Comparison of ENCODE assay signal across 8 cellular contexts in genomic region chr19:7340959-7341837, GRCh38. TPM values are rescaled to one million over a fixed set of nuclear protein-coding genes. Genes with fewer than 3 reads are reported as not detected.
A peak's percentile ranks its signal among the peaks of the same experiment; 100 is the strongest.
DNase-seq lines count a peak whose midpoint lies in the region; ATAC-seq and TF ChIP-seq lines count a peak whose summit lies in the region.

No MANE protein-coding gene starts in this region.

- no peak overlapping the region for H2AFZ ChIP-seq in Karpas-422 (ENCODE audit: low read length)

- H3K4me1 Mint-ChIP-seq in osteocyte (ENCODE audit: unreplicated experiment): peaks cover 3% of the 10 kb centered on the region

- H3K36me3 Mint-ChIP-seq in osteocyte (ENCODE audit: unreplicated experiment): no peaks in the 10 kb centered on the region

- H3K4me2 ChIP-seq in Karpas-422 (ENCODE audit: low read depth, low read length, poor library complexity, severe bottlenecking): no peak overlapping the region

- no peaks in the 10 kb centered on the region for H3K27me3 ChIP-seq in Karpas-422 (ENCODE audit: low read length)
- H3K27me3 ChIP-seq in tibial artery: peaks cover 0 to 2% of the 10 kb centered on the region in 2 donors

- DNase-seq in DMS 273 treated with DMSO at 0.1 percent for 48 hours (lab: John Stamatoyannopoulos, UW) (peak; percentile 35), Karpas-422 (peak; percentile 92), SHP77 (lab: John Stamatoyannopoulos, UW) (peak; percentile 66 to 82), germinal center (ENCODE audit: low spot score) (peak; percentile 31), osteocyte (ENCODE audit: extremely low spot score, unreplicated experiment) (peak; percentile 94), tibial artery (peak; percentile 74 to 83)
- DNase-seq in activated gamma-delta T cell treated with anti-CD3 and anti-CD28 coated beads, Interleukin-2, amount 50 U/mL, for 16 hours (ENCODE audit: low read depth): peak; percentile 81

- no peaks in the 10 kb centered on the region for H3K9me3 ChIP-seq in Karpas-422 (ENCODE audit: low read length)
- H3K9me3 ChIP-seq in tibial artery: no peaks in the 10 kb centered on the region

- TF ChIP-seq CTCF in osteocyte (IDR thresholded peaks at IDR 0.05) (peak; percentile 96), tibial artery (IDR thresholded peaks at IDR 0.05) (peak; percentile 94 to 95)

- H3K36me3 ChIP-seq in Karpas-422 (ENCODE audit: insufficient read depth, low read length): no peaks in the 10 kb centered on the region
- H3K36me3 ChIP-seq in tibial artery: no peaks in the 10 kb centered on the region

- H3K9me2 ChIP-seq in Karpas-422 (replicated peaks; ENCODE audit: insufficient read depth, low read length): no peaks in the 10 kb centered on the region

- no peak overlapping the region for H3K9ac ChIP-seq in Karpas-422 (ENCODE audit: low read length)

- H3K27ac Mint-ChIP-seq in osteocyte (ENCODE audit: unreplicated experiment): no peak overlapping the region

- no peaks in the 10 kb centered on the region for H3K9me3 Mint-ChIP-seq in osteocyte (ENCODE audit: unreplicated experiment)

- ATAC-seq in HG03520 (IDR thresholded peaks at IDR 0.05; ENCODE audit: unreplicated experiment): no peak

- H3K4me3 ChIP-seq in Karpas-422 (ENCODE audit: low read length) (no peak overlapping the region), tibial artery (no peak overlapping the region)

- H3K27ac ChIP-seq in Karpas-422 (ENCODE audit: low read length) (no peak overlapping the region), tibial artery (no peak overlapping the region)

- no peak overlapping the region for H3K4me3 Mint-ChIP-seq in osteocyte (ENCODE audit: unreplicated experiment)

- H3K4me1 ChIP-seq in Karpas-422 (ENCODE audit: low read length) (peaks cover 25% of the 10 kb centered on the region), tibial artery (peaks cover 0 to 3% (median 0%) of the 10 kb centered on the region in 4 donors)

- intact Hi-C loops in tibial artery (cut with DNase I; ENCODE audit: low total_unique reads): loop anchor here (2.0 kb wide), 1 partner anchor 192 kb away; no protein-coding TSS in a partner anchor

- H3K27me3 Mint-ChIP-seq in osteocyte (ENCODE audit: unreplicated experiment): peaks cover 18% of the 10 kb centered on the region

- no peaks in the 10 kb centered on the region for H3K79me2 ChIP-seq in Karpas-422 (ENCODE audit: low read length)

- H4K20me1 ChIP-seq in Karpas-422 (ENCODE audit: insufficient read depth, low read depth, low read length): 0 out of 2 replicates have a peak, but pooled peaks cover 3% of the 10 kb centered on the region

RNA-seq across cellular contexts. Expression of gene ARHGEF18, which starts 7.5 kb away (rescaled TPM):
- 9.4 and 21.8 TPM in 2 replicates for total RNA-seq in Karpas-422 (2014; rRNA removed; shearing (Covaris generic); ENCODE audit: low replicate concordance)
- total RNA-seq in osteocyte: 42.6 and 45.1 TPM in 2 replicates

RNA-seq across cellular contexts. Expression of gene INSR, which starts 47.0 kb away (rescaled TPM):
- total RNA-seq in Karpas-422 (2014; rRNA removed; shearing (Covaris generic); ENCODE audit: low replicate concordance): 0.04 TPM in 1 of 2 replicates, not detected in the other
- 27.3 and 30.7 TPM in 2 replicates for total RNA-seq in osteocyte

Comparison
In these comparisons a context has a peak if more than half of its experiments do, and no peak if none do; other contexts are left out.
1. DNase-seq: peak in every context shown above with its lines; median percentile 94 in osteocyte; 92 in Karpas-422; 81 in activated gamma-delta T cell treated with anti-CD3 and anti-CD28 coated beads, Interleukin-2, amount 50 U/mL, for 16 hours; 78 in tibial artery; 74 in SHP77; 35 in DMS 273 treated with DMSO at 0.1 percent for 48 hours; 31 in germinal center.
2. RNA of gene INSR, which starts 47.0 kb away (total RNA-seq): 27.3 to 30.7 TPM in osteocyte; 0.04 TPM in Karpas-422; every median in the first group is over 10 times any median in the second.